Comparison of ENCODE assay signal across 8 cellular contexts in the genomic region with DNA sequence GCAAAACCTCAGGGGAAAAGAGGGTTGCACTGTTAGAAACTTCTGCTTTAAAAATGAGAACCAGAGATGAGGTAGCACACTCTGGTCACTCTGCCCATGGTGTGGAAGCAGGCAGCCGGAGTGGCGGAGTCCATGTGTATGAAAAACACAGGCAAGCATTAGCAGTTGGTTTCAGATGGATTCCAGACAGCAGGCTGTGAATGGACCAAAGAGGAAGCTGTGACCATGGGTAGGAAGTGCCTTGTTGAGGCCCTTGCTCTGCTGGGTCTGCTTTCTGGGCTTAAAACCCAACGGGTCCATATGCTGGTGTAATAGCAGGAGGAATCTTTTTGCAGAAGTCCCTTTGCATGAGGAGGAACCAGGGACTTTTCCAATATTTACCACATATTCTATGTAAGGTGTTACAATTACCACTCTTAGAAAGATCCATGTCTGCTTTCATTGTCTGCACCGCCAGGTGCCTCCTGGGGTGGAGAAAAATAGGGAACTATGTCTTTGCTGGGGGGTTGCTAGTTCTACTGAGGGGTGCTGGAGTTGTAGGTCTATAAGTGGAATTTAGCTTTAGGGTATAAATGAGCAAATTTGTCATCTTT.
DNase-seq lines count a peak whose midpoint lies in the region; ATAC-seq and TF ChIP-seq lines count a peak whose summit lies in the region.

No MANE protein-coding gene starts in this region.

- H3K9me3 Mint-ChIP-seq in Caco-2 (ENCODE audit: unreplicated experiment), result no peaks in the 10 kb centered on the region

- no CpG with 5 or more reads among the region's 4 CpGs for whole genome bisulfite sequencing in mesendoderm (ENCODE audit: extremely low coverage, insufficient coverage, low lambda C conversion rate)

- H3K27me3 ChIP-seq in Caco-2 (replicated peaks; ENCODE audit: control insufficient read depth, insufficient read depth, low read length), result no peaks in the 10 kb centered on the region
- H3K27me3 ChIP-seq in mesendoderm (ENCODE audit: insufficient read depth, low read length, poor library complexity), result no peaks in the 10 kb centered on the region

- peak overlapping the region; percentile 96 for H3K18ac ChIP-seq in mesendoderm (ENCODE audit: low read length)

- intact Hi-C loops in Caco-2 (cut with micrococcal nuclease; ENCODE audit: unreplicated experiment), result no loop called here

- H3K4me3 ChIP-seq in Caco-2 (ENCODE audit: low read depth, low read length) (no peak overlapping the region), mesendoderm (ENCODE audit: low read length) (no peak overlapping the region)

- peak overlapping the region; percentile 3 for H3K23ac ChIP-seq in mesendoderm (ENCODE audit: low read length)

- DNase-seq in Caco-2, result no peak
- DNase-seq in SKM-1 treated with dmso at 0.1 percent for 144 hours (lab: John Stamatoyannopoulos, UW; ENCODE audit: unreplicated experiment), result peak; percentile 89
- no peak for DNase-seq in mesendoderm
- no peak for DNase-seq in cortex of kidney (lab: John Stamatoyannopoulos, UW)

- H3K27me3 Mint-ChIP-seq in Caco-2 (ENCODE audit: insufficient read depth, unreplicated experiment), result no peaks in the 10 kb centered on the region

- peak overlapping the region; percentile 90 for H3K27ac Mint-ChIP-seq in Caco-2 (ENCODE audit: unreplicated experiment)

- no peak overlapping the region for H2BK15ac ChIP-seq in mesendoderm (replicated peaks; ENCODE audit: low read depth)

- H3K56ac ChIP-seq in mesendoderm (ENCODE audit: low read length), result peak overlapping the region; percentile 87

- POLR2A ChIA-PET in Caco-2 (lab: Charles Lee), result no interaction called here

- no peaks in the 10 kb centered on the region for H3K79me2 ChIP-seq in mesendoderm (ENCODE audit: control insufficient read depth, insufficient read depth, low read length)

- peak overlapping the region; percentile 84 for H2AK5ac ChIP-seq in mesendoderm (ENCODE audit: low read length)

- no peak overlapping the region for H4K8ac ChIP-seq in mesendoderm (ENCODE audit: low read depth, low read length)

- H2BK120ac ChIP-seq in mesendoderm (ENCODE audit: low read depth, low read length), result peak overlapping the region; percentile 89

- peak overlapping the region; percentile 95 for H3K27ac ChIP-seq in mesendoderm (ENCODE audit: low read depth, low read length)

- ATAC-seq in HG02623 (IDR thresholded peaks at IDR 0.05; ENCODE audit: unreplicated experiment) (peak; percentile 21), GM21360 (IDR thresholded peaks at IDR 0.05; ENCODE audit: unreplicated experiment) (no peak), HG03108 (IDR thresholded peaks at IDR 0.05; ENCODE audit: unreplicated experiment) (no peak), HG02763 (IDR thresholded peaks at IDR 0.05; ENCODE audit: unreplicated experiment) (no peak)

- peak overlapping the region; percentile 88 for H3K4ac ChIP-seq in mesendoderm (ENCODE audit: low read depth, low read length)

- no TSS peak for BruUV-seq in Caco-2 (replicated peaks; lab: Mats Ljungman, UMichigan)

- no peak overlapping the region for H3K4me3 Mint-ChIP-seq in Caco-2 (ENCODE audit: unreplicated experiment)

- H3K9ac ChIP-seq in mesendoderm (ENCODE audit: low read length), result peak overlapping the region; percentile 35

- H3K36me3 Mint-ChIP-seq in Caco-2 (ENCODE audit: insufficient read depth, unreplicated experiment), result no peaks in the 10 kb centered on the region

- H3K4me1 Mint-ChIP-seq in Caco-2 (ENCODE audit: low read depth, unreplicated experiment), result peaks cover 36% of the 10 kb centered on the region

- H3K79me1 ChIP-seq in mesendoderm (ENCODE audit: low read length), result no peaks in the 10 kb centered on the region

- H3K4me1 ChIP-seq in Caco-2, result peaks cover 69% of the 10 kb centered on the region
- H3K4me1 ChIP-seq in mesendoderm (ENCODE audit: control insufficient read depth, low read depth, low read length), result peaks cover 18% of the 10 kb centered on the region

- H2BK5ac ChIP-seq in mesendoderm (ENCODE audit: low read length), result peak overlapping the region; percentile 97

- H3K4me2 ChIP-seq in mesendoderm (ENCODE audit: low read length), result no peak overlapping the region

- no peaks in the 10 kb centered on the region; the same call in 1 of the 2 replicates for H3K36me3 ChIP-seq in Caco-2 (ENCODE audit: control insufficient read depth, insufficient read depth, low read length)
- no peaks in the 10 kb centered on the region for H3K36me3 ChIP-seq in mesendoderm (ENCODE audit: control insufficient read depth, insufficient read depth, low read length)

- H3K9me3 ChIP-seq in Caco-2, result no peaks in the 10 kb centered on the region

- TF ChIP-seq CTCF in Caco-2 (IDR thresholded peaks at IDR 0.05; ENCODE audit: insufficient read depth in 1 of 2, low read depth in 1 of 2, low read length in 1 of 2, severe bottlenecking in 1 of 2, unreplicated experiment in 1 of 2), result no peak

- peak overlapping the region; percentile 1 for H4K5ac ChIP-seq in mesendoderm (ENCODE audit: low read length)

- CTCF ChIA-PET in Caco-2 (lab: Charles Lee), result no interaction called here
